ENCODE assay signal across 9 cellular contexts in genomic region chr11:33942954-33943353, GRCh38. TPM values are rescaled to one million over a fixed set of nuclear protein-coding genes. Genes with fewer than 3 reads are reported as not detected.
DNase-seq lines count a peak whose midpoint lies in the region; ATAC-seq and TF ChIP-seq lines count a peak whose summit lies in the region.
"Had no signal": no experiment of that assay in that cellular context is flagged by ENCODE, and none has a peak within 500 bp of the region (broad histone marks: within the 10 kb centered on the region; RNA-seq: fewer than 3 reads in every experiment).

No MANE protein-coding gene starts in this region.

- 31% methylated on average over 4 of the region's 4 CpGs for WGBS in esophagus muscularis mucosa

- DNase-seq in GM04503 (ENCODE audit: low read depth), result peak; percentile 77
- peak; percentile 3 for DNase-seq in HCT116 (ENCODE audit: low read depth, low spot score)
- DNase-seq in activated B cell treated with CpG ODN at 0.5 μM for 24 hours, result no peak
- peak; percentile 70 for DNase-seq in medulla oblongata (ENCODE audit: extremely low spot score)
- DNase-seq in esophagus muscularis mucosa (ENCODE audit: extremely low spot score), result no peak
- no peak for DNase-seq in activated gamma-delta T cell (lab: John Stamatoyannopoulos, UW)
- no peak for DNase-seq in HT-29 (ENCODE audit: low spot score)
- no peak for DNase-seq in activated T-cell treated with anti-CD3 and anti-CD28 coated beads, Interleukin-2, amount 50 U/mL, for 1 hour

- H2AFZ ChIP-seq in HCT116 (ENCODE audit: low read depth, low read length, poor library complexity, severe bottlenecking), result peak overlapping the region; percentile 46

- peaks cover 6% of the 10 kb centered on the region for H3K27me3 Mint-ChIP-seq in activated B cell treated with CpG ODN at 0.5 μM for 24 hours

- H3K36me3 ChIP-seq in HCT116 (ENCODE audit: control insufficient read depth in 1 of 2, insufficient read depth in 2 of 2, low read length in 2 of 2), result no peaks in the 10 kb centered on the region
- no peaks in the 10 kb centered on the region for H3K36me3 ChIP-seq in esophagus muscularis mucosa
- H3K36me3 ChIP-seq: SJSA1 had no signal

- ATAC-seq in HCT116, result no peak
- ATAC-seq in activated B cell treated with CpG ODN at 0.5 μM for 24 hours (ENCODE audit: low read depth), result peak; percentile 77

- H3K27ac Mint-ChIP-seq in activated B cell treated with CpG ODN at 0.5 μM for 24 hours, result peak overlapping the region; percentile 32

- H3K4me3 ChIP-seq in HCT116 (replicated peaks in 1 of 2; ENCODE audit: low read depth in 1 of 2, low read length in 2 of 2), result no peak overlapping the region
- H3K4me3 ChIP-seq in esophagus muscularis mucosa, result no peak overlapping the region
- H3K4me3 ChIP-seq: SJSA1 had no signal

- H3K36me3 Mint-ChIP-seq in activated B cell treated with CpG ODN at 0.5 μM for 24 hours (ENCODE audit: low read depth), result no peaks in the 10 kb centered on the region

- POLR2A ChIA-PET in HCT116 (lab: Charles Lee) (no interaction called here), activated B cell treated with CpG ODN at 0.5 μM for 24 hours (lab: Charles Lee) (interaction anchor here (0.6 to 0.9 kb wide), 4 partner anchors 16 to 75 kb away, joined by 3 to 5 read pairs (median 4); no protein-coding TSS in a partner anchor)

- TF ChIP-seq POLR2A in HCT116 (IDR thresholded peaks at IDR 0.05; ENCODE audit: borderline replicate concordance, extremely low read depth, insufficient read depth, insufficient read length) (no peak), esophagus muscularis mucosa (IDR thresholded peaks at IDR 0.05; ENCODE audit: low read depth) (no peak)

- peak overlapping the region; percentile 35 for H3K4me2 ChIP-seq in HCT116 (ENCODE audit: low read length)

- H3K9ac ChIP-seq in HCT116 (ENCODE audit: low read length), result no peak overlapping the region

- no peak for TF ChIP-seq CTCF in HCT116 (IDR thresholded peaks at IDR 0.05 in 2 of 3, conservative IDR thresholded peaks at IDR 0.05 in 1 of 3; ENCODE audit: borderline replicate concordance in 1 of 3, insufficient read depth in 1 of 3, low read depth in 2 of 3, low read length in 2 of 3)
- no peak for TF ChIP-seq CTCF in activated B cell treated with CpG ODN at 0.5 μM for 24 hours (IDR thresholded peaks at IDR 0.05)
- TF ChIP-seq CTCF in esophagus muscularis mucosa (IDR thresholded peaks at IDR 0.05), result no peak

- H3K4me1 Mint-ChIP-seq in activated B cell treated with CpG ODN at 0.5 μM for 24 hours, result peaks cover 40% of the 10 kb centered on the region

- peaks cover 10 to 30% of the 10 kb centered on the region in 2 experiments; a peak in 3 of 4 replicates for H3K4me1 ChIP-seq in HCT116 (ENCODE audit: control insufficient read depth in 1 of 2, insufficient read depth in 2 of 2, low read length in 2 of 2)
- H3K4me1 ChIP-seq in esophagus muscularis mucosa, result peaks cover 8 to 25% (median 23%) of the 10 kb centered on the region in 4 donors
- H3K4me1 ChIP-seq: SJSA1 had no signal

- no peak for TF ChIP-seq EP300 in esophagus muscularis mucosa (IDR thresholded peaks at IDR 0.05)

- CTCF ChIA-PET in HCT116 (lab: Charles Lee) (no interaction called here), activated B cell treated with CpG ODN at 0.5 μM for 24 hours (lab: Charles Lee) (interaction anchor here (0.9 kb wide), 1 partner anchor 54 kb away, joined by 3 read pairs; no protein-coding TSS in a partner anchor)

- H3K27ac ChIP-seq in HCT116 (ENCODE audit: low read depth, low read length) (no peak overlapping the region), esophagus muscularis mucosa (replicated peaks in 1 of 4) (peak overlapping the region in 1 of 4 donors; percentile 36)
- H3K27ac ChIP-seq: SJSA1 had no signal

- TF ChIP-seq RAD21 in HCT116 (IDR thresholded peaks at IDR 0.05; ENCODE audit: low read depth), result no peak

- H3K9me3 ChIP-seq in HCT116 (ENCODE audit: control insufficient read depth in 1 of 2, insufficient read depth in 1 of 2, low read depth in 1 of 2, low read length in 2 of 2) (no peaks in the 10 kb centered on the region), esophagus muscularis mucosa (no peaks in the 10 kb centered on the region)
- H3K9me3 ChIP-seq: SJSA1 had no signal

- RAD21 ChIA-PET in HCT116 (lab: Charles Lee; ENCODE audit: low non-redundant PET in 1 of 2, low total read pairs in 2 of 2, uncharacterized antibody in 2 of 2, unreplicated experiment in 2 of 2), result no interaction called here

- H4K20me1 ChIP-seq in HCT116 (ENCODE audit: insufficient read depth), result no peaks in the 10 kb centered on the region

- no TSS peak for BruUV-seq in HCT116 (replicated peaks; lab: Mats Ljungman, UMichigan)

- H3K4me3 Mint-ChIP-seq in activated B cell treated with CpG ODN at 0.5 μM for 24 hours, result peak overlapping the region; percentile 29

- no peaks in the 10 kb centered on the region for H3K79me2 ChIP-seq in HCT116 (ENCODE audit: insufficient read depth, low read length)

- H3K9me2 ChIP-seq in HCT116 (ENCODE audit: insufficient read depth), result no peaks in the 10 kb centered on the region

- intact Hi-C loops in HCT116 (cut with micrococcal nuclease), result no loop called here
- intact Hi-C loops in activated B cell treated with CpG ODN at 0.5 μM for 24 hours (cut with micrococcal nuclease), result loop anchor here (1.0 to 2.0 kb wide), 2 partner anchors 22 to 48 kb away; no protein-coding TSS in a partner anchor
- intact Hi-C loops in esophagus muscularis mucosa (cut with DNase I), result no loop called here

- H3K9me3 Mint-ChIP-seq in activated B cell treated with CpG ODN at 0.5 μM for 24 hours, result no peaks in the 10 kb centered on the region

- H3K27me3 ChIP-seq in HCT116 (ENCODE audit: insufficient read depth, low read length), result no peaks in the 10 kb centered on the region
- no peaks in the 10 kb centered on the region for H3K27me3 ChIP-seq in esophagus muscularis mucosa
- H3K27me3 ChIP-seq: SJSA1 had no signal

TF ChIP-seq in HCT116, 20 proteins besides CTCF, POLR2A, EP300 and RAD21:
- TF ChIP-seq POLR2AphosphoS5 (IDR thresholded peaks at IDR 0.05; ENCODE audit: low read depth, low read length), result no peak
- no peak for TF ChIP-seq CEBPB (IDR thresholded peaks at IDR 0.05; ENCODE audit: low read depth)
- TF ChIP-seq FOSL1 (IDR thresholded peaks at IDR 0.05; ENCODE audit: low read depth), result no peak
- no peak for TF ChIP-seq EGR1 (IDR thresholded peaks at IDR 0.05; ENCODE audit: low read depth)
- TF ChIP-seq JUND (IDR thresholded peaks at IDR 0.05), result no peak
- no peak for TF ChIP-seq ATF3 (IDR thresholded peaks at IDR 0.05)
- no peak for TF ChIP-seq SRF (IDR thresholded peaks at IDR 0.05; ENCODE audit: low read depth)
- TF ChIP-seq ELF1 (IDR thresholded peaks at IDR 0.05; ENCODE audit: borderline replicate concordance, low read depth), result no peak
- TF ChIP-seq TCF7L2 (IDR thresholded peaks at IDR 0.05; ENCODE audit: borderline replicate concordance, extremely low read depth, insufficient read depth, insufficient read length), result no peak
- TF ChIP-seq SIN3A (IDR thresholded peaks at IDR 0.05; ENCODE audit: low read depth), result no peak
- no peak for TF ChIP-seq EZH2phosphoT487 (IDR thresholded peaks at IDR 0.05; ENCODE audit: borderline replicate concordance)
- TF ChIP-seq REST (IDR thresholded peaks at IDR 0.05; ENCODE audit: low read depth), result no peak
- TF ChIP-seq MAX (IDR thresholded peaks at IDR 0.05), result no peak
- TF ChIP-seq ZFX (IDR thresholded peaks at IDR 0.05), result no peak
- TF ChIP-seq ZNF274 (IDR thresholded peaks at IDR 0.05; ENCODE audit: low read depth, low read length), result no peak
- no peak for TF ChIP-seq EZH2 (IDR thresholded peaks at IDR 0.05)
- TF ChIP-seq SP1 (IDR thresholded peaks at IDR 0.05; ENCODE audit: low read depth), result no peak

RNA-seq across cellular contexts. Expression of gene LMO2, which starts 51.1 kb away (rescaled TPM):
- total RNA-seq in HCT116 (2021; ENCODE audit: unreplicated experiment), result 2.8 TPM
- 2.8 and 4.0 TPM in 2 replicates for polyA plus RNA-seq in HCT116 (2012)
- total RNA-seq in activated B cell treated with CpG ODN at 0.5 μM for 24 hours, result 29.1 and 34.4 TPM in 2 replicates
- 10 to 100 TPM; 13.3 to 20.2 (median 15.5) TPM for total RNA-seq in esophagus muscularis mucosa
- total RNA-seq in HT-29 (2014; rRNA removed; shearing (Covaris generic)), result 0.05 and 0.21 TPM in 2 replicates
- total RNA-seq: SJSA1 had no signal

Comparison
In these comparisons a context has a peak if more than half of its experiments do, and no peak if none do; other contexts are left out.
1. DNase-seq: peak in GM04503 (single experiment), HCT116 (single experiment) and medulla oblongata (single experiment); none in activated B cell treated with CpG ODN at 0.5 μM for 24 hours (single experiment), esophagus muscularis mucosa (single experiment), activated gamma-delta T cell (single experiment), HT-29 (single experiment) and activated T-cell treated with anti-CD3 and anti-CD28 coated beads, Interleukin-2, amount 50 U/mL, for 1 hour (single experiment).